ENCODE assay signal across 7 cellular contexts in genomic region chr2:39913648-39914456, GRCh38.
DNase-seq lines count a peak whose midpoint lies in the region; ATAC-seq and TF ChIP-seq lines count a peak whose summit lies in the region.

No MANE protein-coding gene starts in this region.

- H3K4me2 ChIP-seq in Karpas-422 (ENCODE audit: low read depth, low read length, poor library complexity, severe bottlenecking) = no peak overlapping the region
- H3K4me2 ChIP-seq in OCI-LY3 (ENCODE audit: low read length) = no peak overlapping the region

- H3K79me2 ChIP-seq in Karpas-422 (ENCODE audit: low read length) (no peaks in the 10 kb centered on the region), OCI-LY3 (ENCODE audit: low read length) (no peaks in the 10 kb centered on the region)

- H3K4me3 ChIP-seq in Karpas-422 (ENCODE audit: low read length) (no peak overlapping the region), OCI-LY3 (ENCODE audit: low read length) (no peak overlapping the region)

- no peak overlapping the region for H3K27ac Mint-ChIP-seq in activated T-helper 2 cell treated with anti-CD3 and anti-CD28 coated beads, Interferon-gamma antibody, Interleukin-2, Interleukin-4, amounts not matched to agents 10 μg/mL and 5 μg/mL and 100 μg/mL, durations not matched to agents 14 hours and 24 hours and 36 hours

- no peak overlapping the region for H3K9ac ChIP-seq in Karpas-422 (ENCODE audit: low read length)
- no peak overlapping the region for H3K9ac ChIP-seq in OCI-LY3 (ENCODE audit: low read length)

- H3K36me3 Mint-ChIP-seq in activated T-helper 2 cell treated with anti-CD3 and anti-CD28 coated beads, Interferon-gamma antibody, Interleukin-2, Interleukin-4, amounts not matched to agents 10 μg/mL and 5 μg/mL and 100 μg/mL, durations not matched to agents 14 hours and 24 hours and 36 hours (ENCODE audit: low read depth) = peaks cover 4% of the 10 kb centered on the region

- TF ChIP-seq CTCF in OCI-LY3 (IDR thresholded peaks at IDR 0.05; ENCODE audit: low read depth, low read length) = peak; percentile 80

- no peak overlapping the region for H3K4me3 Mint-ChIP-seq in activated T-helper 2 cell treated with anti-CD3 and anti-CD28 coated beads, Interferon-gamma antibody, Interleukin-2, Interleukin-4, amounts not matched to agents 10 μg/mL and 5 μg/mL and 100 μg/mL, durations not matched to agents 14 hours and 24 hours and 36 hours (ENCODE audit: low read depth)

- no peaks in the 10 kb centered on the region for H3K4me1 ChIP-seq in Karpas-422 (ENCODE audit: low read length)
- H3K4me1 ChIP-seq in OCI-LY3 (ENCODE audit: low read length) = no peaks in the 10 kb centered on the region

- no peaks in the 10 kb centered on the region for H3K9me3 Mint-ChIP-seq in activated T-helper 2 cell treated with anti-CD3 and anti-CD28 coated beads, Interferon-gamma antibody, Interleukin-2, Interleukin-4, amounts not matched to agents 10 μg/mL and 5 μg/mL and 100 μg/mL, durations not matched to agents 14 hours and 24 hours and 36 hours

- intact Hi-C loops in activated T-helper 2 cell treated with anti-CD3 and anti-CD28 coated beads, Interferon-gamma antibody, Interleukin-2, Interleukin-4, amounts not matched to agents 10 μg/mL and 5 μg/mL and 100 μg/mL, durations not matched to agents 14 hours and 24 hours and 36 hours (cut with micrococcal nuclease) = loop anchor here (1.0 to 10.0 kb wide), 6 partner anchors 181 to 1868 kb away; no protein-coding TSS in a partner anchor

- H3K27me3 Mint-ChIP-seq in activated T-helper 2 cell treated with anti-CD3 and anti-CD28 coated beads, Interferon-gamma antibody, Interleukin-2, Interleukin-4, amounts not matched to agents 10 μg/mL and 5 μg/mL and 100 μg/mL, durations not matched to agents 14 hours and 24 hours and 36 hours (ENCODE audit: low read depth) = peaks cover 15% of the 10 kb centered on the region

- no peaks in the 10 kb centered on the region for H3K9me3 ChIP-seq in Karpas-422 (ENCODE audit: low read length)
- no peaks in the 10 kb centered on the region for H3K9me3 ChIP-seq in OCI-LY3 (ENCODE audit: insufficient read depth, low read length)

- DNase-seq in GM04503 (ENCODE audit: low read depth) = peak; percentile 50
- peak; percentile 85 for DNase-seq in Karpas-422
- DNase-seq in dedifferentiated amniotic fluid mesenchymal stem cell (ENCODE audit: extremely low spot score) = peak; percentile 85
- DNase-seq in medulla oblongata (ENCODE audit: extremely low spot score) = peak; percentile 84
- DNase-seq in activated T-helper 2 cell treated with anti-CD3 and anti-CD28 coated beads, Interferon-gamma antibody, Interleukin-2, Interleukin-4, amounts not matched to agents 10 μg/mL and 5 μg/mL and 100 μg/mL, durations not matched to agents 14 hours and 24 hours and 36 hours (ENCODE audit: low spot score) = no peak

- peaks cover 34% of the 10 kb centered on the region for H3K4me1 Mint-ChIP-seq in activated T-helper 2 cell treated with anti-CD3 and anti-CD28 coated beads, Interferon-gamma antibody, Interleukin-2, Interleukin-4, amounts not matched to agents 10 μg/mL and 5 μg/mL and 100 μg/mL, durations not matched to agents 14 hours and 24 hours and 36 hours (ENCODE audit: low read depth)

- ATAC-seq in GM21786 (IDR thresholded peaks at IDR 0.05; ENCODE audit: unreplicated experiment) = peak; percentile 78

- H2AFZ ChIP-seq in Karpas-422 (ENCODE audit: low read length) (no peak overlapping the region), OCI-LY3 (ENCODE audit: low read depth, low read length) (no peak overlapping the region)

- H3K27me3 ChIP-seq in Karpas-422 (ENCODE audit: low read length) (no peaks in the 10 kb centered on the region), OCI-LY3 (ENCODE audit: low read depth, low read length) (peaks cover 20% of the 10 kb centered on the region)

- H3K36me3 ChIP-seq in Karpas-422 (ENCODE audit: insufficient read depth, low read length) (no peaks in the 10 kb centered on the region), OCI-LY3 (replicated peaks; ENCODE audit: low read depth, low read length) (no peaks in the 10 kb centered on the region)

- H4K20me1 ChIP-seq in Karpas-422 (ENCODE audit: insufficient read depth, low read depth, low read length) = no peaks in the 10 kb centered on the region
- no peaks in the 10 kb centered on the region for H4K20me1 ChIP-seq in OCI-LY3 (ENCODE audit: insufficient read depth, low read length)

- H3K9me2 ChIP-seq in Karpas-422 (replicated peaks; ENCODE audit: insufficient read depth, low read length) = no peaks in the 10 kb centered on the region

- H3K27ac ChIP-seq in Karpas-422 (ENCODE audit: low read length) (no peak overlapping the region), OCI-LY3 (ENCODE audit: low read length) (no peak overlapping the region)
